8 cellular contexts compared by ENCODE assay signal in genomic region chr22:47090591-47091240, GRCh38.
DNase-seq lines count a peak whose midpoint lies in the region; ATAC-seq and TF ChIP-seq lines count a peak whose summit lies in the region.

No MANE protein-coding gene starts in this region.

- WGBS in right lobe of liver (ENCODE audit: insufficient coverage, low coverage, low lambda C conversion rate, missing lambda C conversion rate) = 10% methylated on average over 25 of the region's 29 CpGs

- H3K27me3 ChIP-seq in CD4-positive, alpha-beta memory T cell (ENCODE audit: insufficient read depth, low read length) = no peaks in the 10 kb centered on the region
- H3K27me3 ChIP-seq in MG63 = no peaks in the 10 kb centered on the region
- no peaks in the 10 kb centered on the region for H3K27me3 ChIP-seq in right lobe of liver

- intact Hi-C loops in CD4-positive, alpha-beta memory T cell (cut with micrococcal nuclease) = no loop called here
- intact Hi-C loops in right lobe of liver (cut with DNase I) = no loop called here

- peak in 4 of 5 donors; percentile 11 to 93 (median 26) for DNase-seq in CD4-positive, alpha-beta memory T cell
- peak; percentile 9 for DNase-seq in RPMI7951 (ENCODE audit: low read depth)
- peak; percentile 5 to 48 (median 13) for DNase-seq in effector memory CD8-positive, alpha-beta T cell
- no peak for DNase-seq in MG63
- DNase-seq in NOMO-1 treated with dmso at 0.1 percent for 144 hours (lab: John Stamatoyannopoulos, UW; ENCODE audit: unreplicated experiment) = no peak
- no peak for DNase-seq in right lobe of liver

- H3K4me1 Mint-ChIP-seq in CD4-positive, alpha-beta memory T cell = peaks cover 30 to 63% (median 47%) of the 10 kb centered on the region in 4 donors
- H3K4me1 Mint-ChIP-seq in effector memory CD8-positive, alpha-beta T cell (ENCODE audit: low read depth in 2 of 2) = peaks cover 54 to 56% of the 10 kb centered on the region in 2 donors
- peaks cover 26% of the 10 kb centered on the region for H3K4me1 Mint-ChIP-seq in nephron

- H3K4me3 Mint-ChIP-seq in CD4-positive, alpha-beta memory T cell = peak overlapping the region; percentile 77 to 89 (median 80)
- H3K4me3 Mint-ChIP-seq in effector memory CD8-positive, alpha-beta T cell = peak overlapping the region; percentile 80 to 83
- peak overlapping the region; percentile 88 to 91 (median 90) for H3K4me3 Mint-ChIP-seq in nephron

- POLR2A ChIA-PET in CD4-positive, alpha-beta memory T cell (lab: Charles Lee; ENCODE audit: partially characterized antibody) = no interaction called here

- ATAC-seq in effector memory CD8-positive, alpha-beta T cell (replicated peaks) = peak; percentile 56
- no peak for ATAC-seq in GM21367 (IDR thresholded peaks at IDR 0.05; ENCODE audit: unreplicated experiment)
- no peak for ATAC-seq in right lobe of liver

- H3K4me1 ChIP-seq in CD4-positive, alpha-beta memory T cell (ENCODE audit: insufficient read depth, low read length) = peaks cover 24% of the 10 kb centered on the region
- no peaks in the 10 kb centered on the region for H3K4me1 ChIP-seq in right lobe of liver

- peaks cover 6 to 35% of the 10 kb centered on the region in 2 donors for H3K36me3 Mint-ChIP-seq in CD4-positive, alpha-beta memory T cell
- H3K36me3 Mint-ChIP-seq in effector memory CD8-positive, alpha-beta T cell (ENCODE audit: insufficient read depth) = no peaks in the 10 kb centered on the region
- peaks cover 20% of the 10 kb centered on the region for H3K36me3 Mint-ChIP-seq in nephron (ENCODE audit: low read depth)

- peaks cover 0 to 17% (median 7%) of the 10 kb centered on the region in 8 donors for H3K9me3 Mint-ChIP-seq in CD4-positive, alpha-beta memory T cell
- no peaks in the 10 kb centered on the region for H3K9me3 Mint-ChIP-seq in effector memory CD8-positive, alpha-beta T cell
- H3K9me3 Mint-ChIP-seq in nephron = peaks cover 14% of the 10 kb centered on the region

- H3K27ac ChIP-seq in CD4-positive, alpha-beta memory T cell (ENCODE audit: low read depth, low read length) = no peak overlapping the region
- H3K27ac ChIP-seq in right lobe of liver = no peak overlapping the region

- CTCF ChIA-PET in CD4-positive, alpha-beta memory T cell (lab: Charles Lee; ENCODE audit: partially characterized antibody) = no interaction called here

- TF ChIP-seq CTCF in nephron (IDR thresholded peaks at IDR 0.05; ENCODE audit: unreplicated experiment in 3 of 3) = no peak
- TF ChIP-seq CTCF in right lobe of liver (IDR thresholded peaks at IDR 0.05) = no peak

- H3K4me3 ChIP-seq in CD4-positive, alpha-beta memory T cell (ENCODE audit: low read length in 2 of 2) = no peak overlapping the region
- H3K4me3 ChIP-seq in MG63 (no peak overlapping the region), right lobe of liver (no peak overlapping the region)

- no peak for TF ChIP-seq POLR2A in right lobe of liver (IDR thresholded peaks at IDR 0.05)

- no peaks in the 10 kb centered on the region for H3K9me3 ChIP-seq in CD4-positive, alpha-beta memory T cell (ENCODE audit: control insufficient read depth in 1 of 2, low read length in 2 of 2)
- H3K9me3 ChIP-seq in MG63 (peaks cover 8% of the 10 kb centered on the region; the same call in 1 of the 2 replicates), right lobe of liver (no peaks in the 10 kb centered on the region)

- H3K27ac Mint-ChIP-seq in CD4-positive, alpha-beta memory T cell = peak overlapping the region; percentile 56 to 97 (median 92)
- H3K27ac Mint-ChIP-seq in effector memory CD8-positive, alpha-beta T cell = peak overlapping the region; percentile 89 to 90
- H3K27ac Mint-ChIP-seq in nephron = peak overlapping the region; percentile 25 to 84 (median 58)

- H3K36me3 ChIP-seq in CD4-positive, alpha-beta memory T cell (ENCODE audit: insufficient read depth, low read length) = no peaks in the 10 kb centered on the region
- H3K36me3 ChIP-seq in MG63 (no peaks in the 10 kb centered on the region), right lobe of liver (no peaks in the 10 kb centered on the region)

- no peaks in the 10 kb centered on the region for H3K27me3 Mint-ChIP-seq in CD4-positive, alpha-beta memory T cell
- H3K27me3 Mint-ChIP-seq in effector memory CD8-positive, alpha-beta T cell = no peaks in the 10 kb centered on the region
- H3K27me3 Mint-ChIP-seq in nephron (ENCODE audit: low read depth) = peaks cover 14% of the 10 kb centered on the region

Comparison
In these comparisons a context has a peak if more than half of its experiments do, and no peak if none do; other contexts are left out.
1. DNase-seq: peak in CD4-positive, alpha-beta memory T cell (4 of 5), RPMI7951 (single experiment) and effector memory CD8-positive, alpha-beta T cell (3 of 3); none in MG63 (single experiment), NOMO-1 treated with dmso at 0.1 percent for 144 hours (single experiment) and right lobe of liver (0 of 3).
2. Peak in every context shown above with its lines, with median percentiles within 50 percentile points of each other: H3K27ac Mint-ChIP-seq and H3K4me3 Mint-ChIP-seq.